ENCODE assay signal across 8 cellular contexts in the genomic region with DNA sequence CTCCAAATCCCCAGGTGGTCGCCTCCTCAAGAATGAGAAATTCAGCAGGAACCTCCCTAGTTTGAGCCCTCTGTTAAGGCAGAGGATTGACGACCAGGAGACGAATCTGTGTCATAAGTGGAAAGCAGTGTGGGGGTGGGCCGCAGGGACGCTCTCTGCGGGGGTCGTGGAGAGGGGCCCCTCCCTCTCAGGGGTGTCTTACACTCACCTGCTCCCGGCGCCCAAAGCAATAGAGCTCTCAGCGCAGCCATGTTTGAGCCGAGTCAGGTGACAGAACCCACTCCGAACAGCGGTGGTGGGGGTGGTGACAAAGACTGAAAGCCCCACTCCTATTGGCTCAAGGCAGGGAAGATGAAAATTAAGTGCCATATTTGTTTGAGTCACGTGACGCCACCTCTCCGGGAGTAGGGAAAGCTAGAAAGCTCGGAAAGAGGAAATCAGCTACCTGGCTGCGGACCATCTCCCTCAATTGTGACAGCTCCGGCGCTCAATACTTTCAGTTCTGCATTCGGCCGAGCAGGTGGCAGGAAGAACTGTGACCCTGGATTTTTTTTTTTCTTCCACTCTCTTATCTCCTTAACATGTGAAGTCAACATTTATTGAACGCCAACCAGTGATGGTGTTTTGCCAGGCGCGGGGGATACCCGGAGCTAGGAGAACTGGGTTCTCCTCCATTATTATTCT. TPM values are rescaled to one million over a fixed set of nuclear protein-coding genes. Genes with fewer than 3 reads are reported as not detected.
DNase-seq lines count a peak whose midpoint lies in the region; ATAC-seq and TF ChIP-seq lines count a peak whose summit lies in the region.

A gene (minus strand): TSS at position 265 of the 684 bp plus-strand sequence. CDS start 627 bp downstream, outside the sequence.

- POLR2A ChIA-PET in Panc1 (lab: Charles Lee): interaction anchor here (0.6 kb wide), 2 partner anchors 261 to 978 kb away, joined by 3 to 10 read pairs; no protein-coding TSS in a partner anchor

- WGBS in esophagus muscularis mucosa: 1% methylated on average over 25 of the region's 26 CpGs

- peak within 1 kb of the TSS; percentile 88 for H3K27ac ChIP-seq in Panc1 (ENCODE audit: low read length)
- peak within 1 kb of the TSS; percentile 76 to 83 (median 79) for H3K27ac ChIP-seq in esophagus muscularis mucosa (replicated peaks in 1 of 4)
- H3K27ac ChIP-seq in muscle layer of duodenum (ENCODE audit: low read length): peak within 1 kb of the TSS; percentile 60

- peaks cover 10% of the 10 kb centered on the region for H3K36me3 Mint-ChIP-seq in activated T-cell treated with anti-CD3 and anti-CD28 coated beads, Interleukin-2, amount 50 U/mL, for 4 hours (ENCODE audit: insufficient read depth)

- DNase-seq in DMS53 (lab: John Stamatoyannopoulos, UW) (peak; percentile 97), KG1 (lab: John Stamatoyannopoulos, UW) (peak; percentile 95), Panc1 (ENCODE audit: low read depth, low spot score) (peak; percentile 85), esophagus muscularis mucosa (ENCODE audit: extremely low spot score) (peak; percentile 99)
- DNase-seq in activated T-cell treated with anti-CD3 and anti-CD28 coated beads, Interleukin-2, amount 50 U/mL, for 4 hours: peak; percentile 80
- peak; percentile 82 to 86 for DNase-seq in stimulated activated CD8-positive, alpha-beta memory T cell treated with anti-CD3 and anti-CD28 coated beads, Interleukin-7, amount 100 ng/mL, for 4 hours (ENCODE audit: low read depth in 2 of 2)

- TF ChIP-seq CTCF in Panc1 (IDR thresholded peaks at IDR 0.05) (no peak), esophagus muscularis mucosa (IDR thresholded peaks at IDR 0.05) (no peak)

- peaks cover 7% of the 10 kb centered on the region; the same call in 1 of the 2 replicates for H3K4me1 ChIP-seq in Panc1 (ENCODE audit: control insufficient read depth, insufficient read depth, low read length)
- H3K4me1 ChIP-seq in esophagus muscularis mucosa: peaks cover 18 to 46% (median 40%) of the 10 kb centered on the region in 4 donors
- H3K4me1 ChIP-seq in muscle layer of duodenum (ENCODE audit: control insufficient read depth in 1 of 2, insufficient read depth in 2 of 2, low read length in 2 of 2): peaks cover 17 to 30% of the 10 kb centered on the region in 2 donors

- H3K36me3 ChIP-seq in Panc1 (ENCODE audit: control insufficient read depth, insufficient read depth, low read length) (peaks cover 9% of the 10 kb centered on the region), esophagus muscularis mucosa (peaks cover 6 to 24% (median 15%) of the 10 kb centered on the region in 4 donors), muscle layer of duodenum (ENCODE audit: control insufficient read depth in 1 of 2, insufficient read depth in 2 of 2, low read length in 2 of 2) (peaks cover 0 to 19% of the 10 kb centered on the region in 2 donors)

- ATAC-seq in GM21723 (IDR thresholded peaks at IDR 0.05; ENCODE audit: unreplicated experiment) (peak; percentile 86), Panc1 (peak; percentile 95)
- ATAC-seq in activated T-cell treated with anti-CD3 and anti-CD28 coated beads, Interleukin-2, amount 50 U/mL, for 4 hours: peak; percentile 93

- H3K27me3 ChIP-seq in Panc1 (ENCODE audit: control insufficient read depth, insufficient read depth, low read length) (no peaks in the 10 kb centered on the region), esophagus muscularis mucosa (no peaks in the 10 kb centered on the region), muscle layer of duodenum (ENCODE audit: low read depth, low read length) (no peaks in the 10 kb centered on the region)

- no TSS peak for BruUV-seq in Panc1 (replicated peaks; lab: Mats Ljungman, UMichigan)

- H3K4me1 Mint-ChIP-seq in activated T-cell treated with anti-CD3 and anti-CD28 coated beads, Interleukin-2, amount 50 U/mL, for 4 hours (ENCODE audit: low read depth): peaks cover 49% of the 10 kb centered on the region

- peak within 1 kb of the TSS; percentile 86 for H3K4me3 Mint-ChIP-seq in activated T-cell treated with anti-CD3 and anti-CD28 coated beads, Interleukin-2, amount 50 U/mL, for 4 hours

- TF ChIP-seq EP300 in esophagus muscularis mucosa (IDR thresholded peaks at IDR 0.05): no peak

- no peaks in the 10 kb centered on the region for H3K9me3 Mint-ChIP-seq in activated T-cell treated with anti-CD3 and anti-CD28 coated beads, Interleukin-2, amount 50 U/mL, for 4 hours

- intact Hi-C loops in Panc1 (cut with micrococcal nuclease; ENCODE audit: unreplicated experiment) (no loop called here), esophagus muscularis mucosa (cut with DNase I) (no loop called here)

- no peaks in the 10 kb centered on the region for H3K27me3 Mint-ChIP-seq in activated T-cell treated with anti-CD3 and anti-CD28 coated beads, Interleukin-2, amount 50 U/mL, for 4 hours (ENCODE audit: low read depth)

- TF ChIP-seq POLR2A in esophagus muscularis mucosa (IDR thresholded peaks at IDR 0.05; ENCODE audit: low read depth): no peak

- H3K9me3 ChIP-seq in Panc1 (ENCODE audit: control insufficient read depth, insufficient read depth, low read depth, low read length) (no peaks in the 10 kb centered on the region), esophagus muscularis mucosa (no peaks in the 10 kb centered on the region), muscle layer of duodenum (ENCODE audit: control insufficient read depth in 1 of 2, low read length in 2 of 2) (no peaks in the 10 kb centered on the region)

- in situ Hi-C loops in Panc1 (cut with HindIII; ENCODE audit: low pct_unique_long_range_greater_than_20kb, low sequenced_read_pairs): no loop called here

- H3K4me3 ChIP-seq in Panc1 (ENCODE audit: low read depth in 2 of 2, low read length in 2 of 2) (peak within 1 kb of the TSS; percentile 91 to 93), esophagus muscularis mucosa (peak within 1 kb of the TSS; percentile 70 to 85 (median 74)), muscle layer of duodenum (ENCODE audit: low read depth in 1 of 2, low read length in 2 of 2) (peak within 1 kb of the TSS; percentile 85 to 88)

- CTCF ChIA-PET in Panc1 (lab: Charles Lee): no interaction called here

RNA-seq across cellular contexts. Expression of the gene that starts here (rescaled TPM):
- total RNA-seq in Panc1 (2021; ENCODE audit: unreplicated experiment): 17.3 TPM
- 5.7 TPM for polyA plus RNA-seq in Panc1 (2012; ENCODE audit: insufficient read length)
- total RNA-seq in activated T-cell treated with anti-CD3 and anti-CD28 coated beads, Interleukin-2, amount 50 U/mL, for 4 hours: 10 to 100 TPM; 12.3 to 13.6 (median 12.8) TPM
- 10 to 100 TPM; 15.9 to 21.2 (median 19.5) TPM for total RNA-seq in esophagus muscularis mucosa

Comparison
In these comparisons a context has a peak if more than half of its experiments do, and no peak if none do; other contexts are left out.
1. Peak in every context shown above with its lines: DNase-seq, ATAC-seq, H3K4me3 ChIP-seq and H3K27ac ChIP-seq.